In the genomic region with DNA sequence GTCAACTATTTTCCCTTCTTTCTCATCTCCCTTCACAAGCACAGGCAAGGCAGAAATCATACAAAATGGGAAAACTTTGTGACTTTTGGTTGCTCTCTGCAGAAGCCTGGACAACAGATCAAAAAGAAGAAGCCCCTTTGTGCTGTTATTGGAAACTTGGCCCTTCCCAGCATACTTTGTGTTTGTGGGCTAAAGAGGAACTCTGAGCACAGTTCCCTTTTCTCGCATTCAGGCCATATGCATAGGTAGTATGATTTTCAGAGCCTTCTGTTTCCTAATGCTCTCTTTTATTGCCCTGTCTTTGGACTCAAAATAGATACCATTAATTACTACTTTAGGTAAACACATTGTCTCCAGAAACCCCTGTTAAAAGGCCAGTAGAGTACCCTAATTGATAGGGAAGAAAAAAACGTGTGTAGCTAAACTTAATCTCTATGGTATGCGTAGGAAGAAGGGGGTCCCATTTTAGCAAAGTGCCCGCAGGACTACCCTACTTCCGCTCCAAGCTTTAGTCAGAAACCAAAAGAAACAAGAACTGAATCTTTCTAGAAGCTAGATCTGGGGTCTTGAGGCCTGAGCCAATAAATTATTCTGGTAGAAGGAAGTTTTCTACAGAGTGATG, we compare ENCODE assay signal across 10 cellular contexts. TPM values are rescaled to one million over a fixed set of nuclear protein-coding genes. Genes with fewer than 3 reads are reported as not detected.
A peak's percentile ranks its signal among the peaks of the same experiment; 100 is the strongest.
DNase-seq lines count a peak whose midpoint lies in the region; ATAC-seq lines count a peak whose summit lies in the region.
"Had no signal": no experiment of that assay in that cellular context is flagged by ENCODE, and none has a peak within 500 bp of the region (broad histone marks: within the 10 kb centered on the region; RNA-seq: fewer than 3 reads in every experiment).

No MANE protein-coding gene starts in this region.

- no peak for ATAC-seq in activated T-cell treated with anti-CD3 and anti-CD28 coated beads, Interleukin-2, amount 50 U/mL, for 72 hours (replicated peaks in 1 of 2)
- peak; percentile 55 to 57 for ATAC-seq in stimulated activated naive B cell treated with anti-CD40 and anti-IgM and Interleukin-4, amounts not matched to agents 10 μg/mL and 1 μg/mL and 100 μg/mL, for 72 hours (replicated peaks)
- ATAC-seq in activated naive CD4-positive, alpha-beta T cell treated with anti-CD3 and anti-CD28 coated beads, Interleukin-2, amount 50 U/mL, for 72 hours, result no peak

- peak overlapping the region; percentile 24 to 41 for H3K4me3 Mint-ChIP-seq in activated T-cell treated with anti-CD3 and anti-CD28 coated beads, Interleukin-2, amount 50 U/mL, for 72 hours
- peak overlapping the region; percentile 13 to 93 (median 78) for H3K4me3 Mint-ChIP-seq in IgD-negative memory B cell
- peak overlapping the region; percentile 32 for H3K4me3 Mint-ChIP-seq in activated naive CD8-positive, alpha-beta T cell
- peak overlapping the region; percentile 46 to 65 for H3K4me3 Mint-ChIP-seq in stimulated activated naive B cell treated with anti-CD40 and anti-IgM and Interleukin-4, amounts not matched to agents 10 μg/mL and 1 μg/mL and 100 μg/mL, for 72 hours

- peaks cover 1 to 2% of the 10 kb centered on the region in 2 donors for H3K9me3 Mint-ChIP-seq in activated T-cell treated with anti-CD3 and anti-CD28 coated beads, Interleukin-2, amount 50 U/mL, for 72 hours
- no peaks in the 10 kb centered on the region for H3K9me3 Mint-ChIP-seq in IgD-negative memory B cell
- no peaks in the 10 kb centered on the region for H3K9me3 Mint-ChIP-seq in activated naive CD8-positive, alpha-beta T cell (ENCODE audit: low read depth)
- peaks cover 3% of the 10 kb centered on the region in 2 donors for H3K9me3 Mint-ChIP-seq in stimulated activated naive B cell treated with anti-CD40 and anti-IgM and Interleukin-4, amounts not matched to agents 10 μg/mL and 1 μg/mL and 100 μg/mL, for 72 hours
- H3K9me3 Mint-ChIP-seq in activated naive CD4-positive, alpha-beta T cell treated with anti-CD3 and anti-CD28 coated beads, Interleukin-2, amount 50 U/mL, for 72 hours, result no peaks in the 10 kb centered on the region

- no peaks in the 10 kb centered on the region for H3K27me3 Mint-ChIP-seq in activated T-cell treated with anti-CD3 and anti-CD28 coated beads, Interleukin-2, amount 50 U/mL, for 72 hours (ENCODE audit: low read depth)
- H3K27me3 Mint-ChIP-seq in IgD-negative memory B cell, result peaks cover 6% of the 10 kb centered on the region
- H3K27me3 Mint-ChIP-seq in activated naive CD8-positive, alpha-beta T cell, result no peaks in the 10 kb centered on the region
- no peaks in the 10 kb centered on the region for H3K27me3 Mint-ChIP-seq in stimulated activated naive B cell treated with anti-CD40 and anti-IgM and Interleukin-4, amounts not matched to agents 10 μg/mL and 1 μg/mL and 100 μg/mL, for 72 hours

- no peak overlapping the region for H3K27ac Mint-ChIP-seq in activated T-cell treated with anti-CD3 and anti-CD28 coated beads, Interleukin-2, amount 50 U/mL, for 72 hours
- peak overlapping the region; percentile 70 to 88 (median 86) for H3K27ac Mint-ChIP-seq in IgD-negative memory B cell
- H3K27ac Mint-ChIP-seq in activated naive CD8-positive, alpha-beta T cell, result no peak overlapping the region
- H3K27ac Mint-ChIP-seq in stimulated activated naive B cell treated with anti-CD40 and anti-IgM and Interleukin-4, amounts not matched to agents 10 μg/mL and 1 μg/mL and 100 μg/mL, for 72 hours, result peak overlapping the region; percentile 81
- H3K27ac Mint-ChIP-seq in activated naive CD4-positive, alpha-beta T cell treated with anti-CD3 and anti-CD28 coated beads, Interleukin-2, amount 50 U/mL, for 72 hours, result peak overlapping the region in 1 of 2 donors; percentile 16

- H3K36me3 Mint-ChIP-seq in activated T-cell treated with anti-CD3 and anti-CD28 coated beads, Interleukin-2, amount 50 U/mL, for 72 hours (ENCODE audit: insufficient read depth in 2 of 2), result peaks cover 0 to 2% of the 10 kb centered on the region in 2 donors
- no peaks in the 10 kb centered on the region for H3K36me3 Mint-ChIP-seq in IgD-negative memory B cell
- no peaks in the 10 kb centered on the region for H3K36me3 Mint-ChIP-seq in activated naive CD8-positive, alpha-beta T cell
- H3K36me3 Mint-ChIP-seq in stimulated activated naive B cell treated with anti-CD40 and anti-IgM and Interleukin-4, amounts not matched to agents 10 μg/mL and 1 μg/mL and 100 μg/mL, for 72 hours, result peaks cover 0 to 2% of the 10 kb centered on the region in 2 donors
- H3K36me3 Mint-ChIP-seq in activated naive CD4-positive, alpha-beta T cell treated with anti-CD3 and anti-CD28 coated beads, Interleukin-2, amount 50 U/mL, for 72 hours, result peaks cover 0 to 5% of the 10 kb centered on the region in 2 donors

- H3K4me1 Mint-ChIP-seq in activated T-cell treated with anti-CD3 and anti-CD28 coated beads, Interleukin-2, amount 50 U/mL, for 72 hours (ENCODE audit: low read depth), result peaks cover 57% of the 10 kb centered on the region
- peaks cover 60 to 77% (median 62%) of the 10 kb centered on the region in 3 donors for H3K4me1 Mint-ChIP-seq in IgD-negative memory B cell
- peaks cover 65% of the 10 kb centered on the region for H3K4me1 Mint-ChIP-seq in activated naive CD8-positive, alpha-beta T cell (ENCODE audit: low read depth)
- peaks cover 57 to 72% of the 10 kb centered on the region in 2 donors for H3K4me1 Mint-ChIP-seq in stimulated activated naive B cell treated with anti-CD40 and anti-IgM and Interleukin-4, amounts not matched to agents 10 μg/mL and 1 μg/mL and 100 μg/mL, for 72 hours

- DNase-seq in activated T-cell treated with anti-CD3 and anti-CD28 coated beads, Interleukin-2, amount 50 U/mL, for 72 hours, result no peak
- DNase-seq in activated T-cell treated with anti-CD3 and anti-CD28 coated beads for 4 hours (no peak), KG1 (lab: John Stamatoyannopoulos, UW) (no peak), A172 (ENCODE audit: low spot score) (no peak)
- no peak for DNase-seq in stimulated activated naive B cell treated with anti-CD40 and anti-IgM and Interleukin-4, amounts not matched to agents 10 μg/mL and 1 μg/mL and 100 μg/mL, for 72 hours
- no peak for DNase-seq in activated naive CD4-positive, alpha-beta T cell treated with anti-CD3 and anti-CD28 coated beads, Interleukin-2, amount 50 U/mL, for 72 hours (ENCODE audit: low spot score in 2 of 2)
- DNase-seq: NCI-H2227 treated with DMSO at 0.1 percent for 48 hours had no signal

RNA-seq across cellular contexts. Expression of a gene that starts 26.6 kb away (rescaled TPM):
- total RNA-seq in activated T-cell treated with anti-CD3 and anti-CD28 coated beads, Interleukin-2, amount 50 U/mL, for 72 hours, result under 1 TPM in 1 of 2 donors, not detected in 1; 0.22 TPM
- not detected for polyA plus RNA-seq in IgD-negative memory B cell
- total RNA-seq in A172 (2014; rRNA removed; shearing (Covaris generic)), result not detected in 2 replicates
- under 1 TPM in 1 of 2 donors, not detected in 1; 0.57 TPM for total RNA-seq in activated naive CD4-positive, alpha-beta T cell treated with anti-CD3 and anti-CD28 coated beads, Interleukin-2, amount 50 U/mL, for 72 hours
- polyA plus RNA-seq: AG04450 had no signal

Comparison
In these comparisons a context has a peak if more than half of its experiments do, and no peak if none do; other contexts are left out.
1. ATAC-seq: peak in stimulated activated naive B cell treated with anti-CD40 and anti-IgM and Interleukin-4, amounts not matched to agents 10 μg/mL and 1 μg/mL and 100 μg/mL, for 72 hours (2 of 2); none in activated T-cell treated with anti-CD3 and anti-CD28 coated beads, Interleukin-2, amount 50 U/mL, for 72 hours (0 of 2) and activated naive CD4-positive, alpha-beta T cell treated with anti-CD3 and anti-CD28 coated beads, Interleukin-2, amount 50 U/mL, for 72 hours (0 of 2).
2. H3K27ac Mint-ChIP-seq: peak in IgD-negative memory B cell (3 of 3) and stimulated activated naive B cell treated with anti-CD40 and anti-IgM and Interleukin-4, amounts not matched to agents 10 μg/mL and 1 μg/mL and 100 μg/mL, for 72 hours (single experiment); none in activated T-cell treated with anti-CD3 and anti-CD28 coated beads, Interleukin-2, amount 50 U/mL, for 72 hours (single experiment) and activated naive CD8-positive, alpha-beta T cell (single experiment).
3. Peak in every context shown above with its lines, with median percentiles within 50 percentile points of each other: H3K4me3 Mint-ChIP-seq.